In genomic region chr1:114033961-114034360, GRCh38 we compare ENCODE assay signal across 17 cellular contexts. TPM values are rescaled to one million over a fixed set of nuclear protein-coding genes. Genes with fewer than 3 reads are reported as not detected.
A peak's percentile ranks its signal among the peaks of the same experiment; 100 is the strongest.
DNase-seq lines count a peak whose midpoint lies in the region; ATAC-seq, FAIRE-seq and TF ChIP-seq lines count a peak whose summit lies in the region.
"Had no signal": no experiment of that assay in that cellular context is flagged by ENCODE, and none has a peak within 500 bp of the region (broad histone marks: within the 10 kb centered on the region; RNA-seq: fewer than 3 reads in every experiment).

No MANE protein-coding gene starts in this region.

- intact Hi-C loops in PC-3 (cut with micrococcal nuclease) = loop anchor here (1.0 to 5.0 kb wide), 3 partner anchors 42 to 58 kb away; partner anchors contain the start of gene OLFML3

- H4K20me1 ChIP-seq in PC-3 (ENCODE audit: low read length) (no peaks in the 10 kb centered on the region), smooth muscle cell (ENCODE audit: low read depth) (no peaks in the 10 kb centered on the region)

- no CpG with 5 or more reads among the region's 2 CpGs for WGBS in iPS DF 6.9 (ENCODE audit: insufficient coverage, insufficient read length)
- WGBS in smooth muscle cell (ENCODE audit: low lambda C conversion rate) = 15% methylated on average over 2 of the region's 2 CpGs

- H3K9me2 ChIP-seq in PC-3 (replicated peaks; ENCODE audit: low read length) = no peaks in the 10 kb centered on the region

- no peaks in the 10 kb centered on the region for H3K9me3 ChIP-seq in PC-3 (ENCODE audit: low read length)
- H3K9me3 ChIP-seq in iPS DF 6.9 (ENCODE audit: control insufficient read depth, insufficient read depth, low read length) = no peaks in the 10 kb centered on the region
- H3K9me3 ChIP-seq in smooth muscle cell (replicated peaks; ENCODE audit: low read depth) = no peaks in the 10 kb centered on the region
- H3K9me3 ChIP-seq: HAP-1, Peyer's patch had no signal

- H3K27ac ChIP-seq in PC-3 (ENCODE audit: low read length) (peak overlapping the region; percentile 90), iPS DF 6.9 (ENCODE audit: low read length) (no peak overlapping the region), smooth muscle cell (ENCODE audit: low read depth) (peak overlapping the region; percentile 44)
- H3K27ac ChIP-seq: Peyer's patch had no signal

- no peaks in the 10 kb centered on the region for H3F3A ChIP-seq in PC-3 (ENCODE audit: low read length, unreplicated experiment)
- H3F3A ChIP-seq in smooth muscle cell (ENCODE audit: low read depth) = peaks cover 3% of the 10 kb centered on the region

- H3K4me2 ChIP-seq in PC-3 (ENCODE audit: low read length) = peak overlapping the region; percentile 78
- no peak overlapping the region for H3K4me2 ChIP-seq in smooth muscle cell

- H3K36me3 ChIP-seq in PC-3 (ENCODE audit: low read depth, low read length) (no peaks in the 10 kb centered on the region), iPS DF 6.9 (ENCODE audit: control insufficient read depth, insufficient read depth, low read length) (no peaks in the 10 kb centered on the region), smooth muscle cell (ENCODE audit: low read depth) (no peaks in the 10 kb centered on the region)
- H3K36me3 ChIP-seq: HAP-1, Peyer's patch had no signal

- H3K9ac ChIP-seq in PC-3 (ENCODE audit: low read length) (peak overlapping the region; percentile 66), smooth muscle cell (ENCODE audit: low read depth) (no peak overlapping the region)

- no TSS peak for BruUV-seq in PC-3 (replicated peaks; lab: Mats Ljungman, UMichigan)

- H3K27me3 ChIP-seq in PC-3 (ENCODE audit: low read length) (no peaks in the 10 kb centered on the region), iPS DF 6.9 (ENCODE audit: control insufficient read depth, insufficient read depth, low read length) (no peaks in the 10 kb centered on the region), smooth muscle cell (ENCODE audit: low read depth) (no peaks in the 10 kb centered on the region)
- H3K27me3 ChIP-seq: Peyer's patch had no signal

- H3K4me3 ChIP-seq in PC-3 (ENCODE audit: low read length) (peak overlapping the region; percentile 50), iPS DF 6.9 (ENCODE audit: low read length) (peak overlapping the region; percentile 37; the same call in 1 of the 2 replicates), smooth muscle cell (no peak overlapping the region)
- H3K4me3 ChIP-seq: HAP-1, Peyer's patch had no signal

- H3K4me1 ChIP-seq in PC-3 (ENCODE audit: insufficient read depth, low read length) = peaks cover 41% of the 10 kb centered on the region
- peaks cover 4% of the 10 kb centered on the region; the same call in 1 of the 2 replicates for H3K4me1 ChIP-seq in iPS DF 6.9 (ENCODE audit: control insufficient read depth, insufficient read depth, low read length)
- peaks cover 49% of the 10 kb centered on the region for H3K4me1 ChIP-seq in smooth muscle cell (ENCODE audit: low read depth)
- H3K4me1 ChIP-seq: Peyer's patch had no signal

- no peak for FAIRE-seq in GM19239 (lab: Jason Lieb, UNC)
- FAIRE-seq: A204.1, HTR-8/SVneo had no signal

- POLR2A ChIA-PET in PC-3 (lab: Charles Lee; ENCODE audit: unreplicated experiment) = no interaction called here

- H2AFZ ChIP-seq in PC-3 (ENCODE audit: low read length) (no peak overlapping the region), smooth muscle cell (ENCODE audit: low read depth) (no peak overlapping the region)

- DNase-seq in SIG-M5 treated with dmso at 0.1 percent for 504 hours (lab: John Stamatoyannopoulos, UW; ENCODE audit: unreplicated experiment) = peak; percentile 44
- DNase-seq in SIG-M5 (lab: John Stamatoyannopoulos, UW) = no peak
- peak; percentile 88 for DNase-seq in PC-3
- DNase-seq in iPS DF 6.9 (ENCODE audit: low read depth, low spot score) = no peak
- no peak for DNase-seq in smooth muscle cell (lab: John Stamatoyannopoulos, UW; ENCODE audit: unreplicated experiment)
- no peak for DNase-seq in GM19239 (ENCODE audit: insufficient read length, low spot score)
- DNase-seq in Ammon's horn (ENCODE audit: low spot score) = no peak
- DNase-seq in GDM1 (lab: John Stamatoyannopoulos, UW) = no peak
- DNase-seq: DMS79 treated with DMSO at 0.1 percent for 48 hours, NCI-H1105, NCI-H187 treated with DMSO at 0.1 percent for 48 hours, NCI-H446 treated with DMSO at 0.1 percent for 48 hours, NCI-H748 treated with DMSO at 0.1 percent for 48 hours, Peyer's patch had no signal

- CTCF ChIA-PET in PC-3 (lab: Charles Lee) = interaction anchor here (0.7 to 1.8 kb wide), 6 partner anchors 19 to 313 kb away, joined by 3 to 8 read pairs (median 3); partner anchors contain the start of gene OLFML3

- ATAC-seq in PC-3 = peak; percentile 63

- no peak for TF ChIP-seq CTCF in PC-3 (conservative IDR thresholded peaks at IDR 0.05; ENCODE audit: low read depth, low read length)
- no peak for TF ChIP-seq CTCF in smooth muscle cell (IDR thresholded peaks at IDR 0.05; ENCODE audit: borderline replicate concordance, insufficient read depth, poor library complexity, severe bottlenecking)

- H3K79me2 ChIP-seq in PC-3 (ENCODE audit: low read length) (no peaks in the 10 kb centered on the region), smooth muscle cell (ENCODE audit: low read depth) (no peaks in the 10 kb centered on the region)

RNA-seq across cellular contexts. Expression of gene OLFML3, which starts 54.7 kb away (rescaled TPM):
- total RNA-seq in PC-3 (2014; rRNA removed) (7.0 TPM in 2 replicates), smooth muscle cell (220 and 274 TPM in 2 replicates)
- polyA plus RNA-seq in smooth muscle cell = 256 and 308 TPM in 2 replicates

Comparison
In these comparisons a context has a peak if more than half of its experiments do, and no peak if none do; other contexts are left out.
1. DNase-seq: peak in SIG-M5 treated with dmso at 0.1 percent for 504 hours (single experiment) and PC-3 (single experiment); none in SIG-M5 (single experiment), iPS DF 6.9 (single experiment), smooth muscle cell (single experiment), GM19239 (single experiment), Ammon's horn (single experiment) and GDM1 (single experiment).
2. RNA of gene OLFML3, which starts 54.7 kb away (total RNA-seq): 220 to 274 TPM in smooth muscle cell; 7.0 TPM in PC-3; every median in the first group is over 10 times any median in the second.